ENCODE assay signal across 18 cellular contexts in the genomic region with DNA sequence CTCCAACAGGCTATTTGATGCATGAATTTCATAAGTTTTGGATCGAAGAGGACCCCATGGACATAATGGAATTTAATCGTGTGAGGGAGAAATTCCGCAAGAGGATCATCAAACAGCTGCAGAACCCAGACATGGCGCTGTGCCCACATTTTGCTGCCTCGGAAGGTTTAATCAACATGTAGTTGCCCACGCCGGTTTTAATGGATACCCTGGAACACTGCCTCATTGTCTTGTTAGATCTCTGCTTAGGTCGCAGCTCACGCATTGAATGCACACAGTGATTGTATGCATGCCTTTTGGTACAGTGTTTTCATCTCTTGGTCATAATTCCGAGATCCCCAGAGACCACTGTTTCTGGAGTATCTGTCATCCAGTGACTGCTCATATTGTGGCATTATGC.
DNase-seq lines count a peak whose midpoint lies in the region; ATAC-seq and TF ChIP-seq lines count a peak whose summit lies in the region.
"Had no signal": no experiment of that assay in that cellular context is flagged by ENCODE, and none has a peak within 500 bp of the region (broad histone marks: within the 10 kb centered on the region; RNA-seq: fewer than 3 reads in every experiment).

No MANE protein-coding gene starts in this region.

- no peak for ATAC-seq in GM19035 (IDR thresholded peaks at IDR 0.05; ENCODE audit: unreplicated experiment)
- ATAC-seq: activated CD4-positive, CD25-positive, alpha-beta regulatory T cell treated with anti-CD3 and anti-CD28 coated beads, Interleukin-2, amount 50 U/mL, for 24 hours; activated CD8-positive, alpha-beta T cell treated with anti-CD3 and anti-CD28 coated beads for 36 hours; body of pancreas; left cardiac atrium; T-cell had no signal

- no peak for TF ChIP-seq CTCF in astrocyte of the cerebellum (IDR thresholded peaks at IDR 0.05; ENCODE audit: low read depth, low read length, missing control alignments)

- in situ Hi-C loops in astrocyte of the cerebellum (cut with HindIII; ENCODE audit: low sequenced_read_pairs): no loop called here

- no peak overlapping the region for H3K4me3 ChIP-seq in astrocyte of the cerebellum (ENCODE audit: low read depth, low read length)
- H3K4me3 ChIP-seq: body of pancreas, PC-9, thoracic aorta had no signal

- DNase-seq in COR-L47 (lab: John Stamatoyannopoulos, UW) (peak; percentile 4), NCI-H1105 treated with DMSO at 0.1 percent for 48 hours (lab: John Stamatoyannopoulos, UW) (peak; percentile 75), astrocyte of the cerebellum (ENCODE audit: low read depth) (peak; percentile 5), retina (peak; percentile 49), NCI-H1694 (lab: John Stamatoyannopoulos, UW) (no peak), islet precursor cell (no peak)
- DNase-seq: activated CD8-positive, alpha-beta T cell treated with anti-CD3 and anti-CD28 coated beads for 36 hours; activated effector memory CD4-positive, alpha-beta T cell treated with anti-CD3 and anti-CD28 coated beads, Interleukin-2, amount 50 U/mL, for 16 hours; body of pancreas; KBM-7; left cardiac atrium; NCI-H187; PC-9; SHP77 treated with DMSO at 0.1 percent for 48 hours; T-cell had no signal

Comparison
In these comparisons a context has a peak if more than half of its experiments do, and no peak if none do; other contexts are left out.
1. DNase-seq: peak in COR-L47 (single experiment), NCI-H1105 treated with DMSO at 0.1 percent for 48 hours (single experiment), astrocyte of the cerebellum (single experiment) and retina (single experiment); none in NCI-H1694 (single experiment) and islet precursor cell (single experiment).